In the genomic region with DNA sequence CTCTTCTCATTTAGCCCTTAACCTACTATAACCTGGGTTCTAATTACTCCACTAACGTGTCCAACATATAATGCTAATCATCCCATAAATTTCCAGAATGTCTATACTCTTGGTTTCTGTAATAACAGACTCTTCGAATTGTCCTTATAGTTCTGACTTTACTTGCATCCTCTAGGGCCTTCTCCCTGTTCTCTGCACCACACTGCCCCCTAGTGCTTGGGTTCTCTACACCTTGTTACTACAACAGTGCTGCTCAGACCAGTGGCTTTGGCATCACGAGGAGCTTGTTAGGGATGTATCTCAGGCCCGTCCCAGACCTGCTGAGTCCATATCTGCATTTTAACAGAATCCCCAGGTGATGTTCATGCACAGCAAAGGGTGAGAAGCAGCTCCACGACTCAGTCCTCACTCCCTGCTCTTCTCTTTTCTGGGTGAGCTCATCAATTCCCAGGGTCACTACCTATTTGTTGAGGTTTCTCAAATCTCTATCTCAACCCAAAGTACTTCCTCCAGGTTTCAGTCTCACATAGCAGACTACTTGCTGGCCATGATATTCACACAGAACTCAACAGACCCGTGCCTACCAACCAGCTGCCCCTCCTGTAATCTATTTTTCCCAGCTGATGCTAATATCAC, we compare ENCODE assay signal across 8 cellular contexts. TPM values are rescaled to one million over a fixed set of nuclear protein-coding genes. Genes with fewer than 3 reads are reported as not detected.
DNase-seq lines count a peak whose midpoint lies in the region; ATAC-seq and FAIRE-seq lines count a peak whose summit lies in the region.

No MANE protein-coding gene starts in this region.

- FAIRE-seq in small intestine (lab: Jason Lieb, UNC) = no peak

- peak; percentile 82 for DNase-seq in NCI-H1436 (lab: John Stamatoyannopoulos, UW)
- no peak for DNase-seq in NCI-H1436 treated with DMSO at 0.1 percent for 48 hours (lab: John Stamatoyannopoulos, UW)
- DNase-seq in NCI-H146 (lab: John Stamatoyannopoulos, UW) = peak; percentile 83
- DNase-seq in T follicular helper cell (ENCODE audit: low read depth) = peak; percentile 83
- DNase-seq in adipocyte (ENCODE audit: low read depth) = peak; percentile 94
- peak; percentile 81 to 89 (median 82) for DNase-seq in right cardiac atrium
- DNase-seq in small intestine = peak; percentile 88

- H3K4me3 ChIP-seq in adipocyte (ENCODE audit: low read length) (no peak overlapping the region), right cardiac atrium (ENCODE audit: low read length) (no peak overlapping the region), small intestine (ENCODE audit: low read depth in 1 of 2, low read length in 2 of 2) (no peak overlapping the region)

- H3K27ac ChIP-seq in right cardiac atrium (ENCODE audit: low read length) = no peak overlapping the region
- no peak overlapping the region for H3K27ac ChIP-seq in small intestine (ENCODE audit: low read depth in 1 of 2, low read length in 1 of 2)

- ATAC-seq in HG02870 (IDR thresholded peaks at IDR 0.05; ENCODE audit: unreplicated experiment) (peak; percentile 90), right cardiac atrium (peak; percentile 89 to 90)

- no peak overlapping the region for H3K9ac ChIP-seq in adipocyte (ENCODE audit: low read length)

- no peaks in the 10 kb centered on the region for H3K9me3 ChIP-seq in adipocyte (ENCODE audit: control insufficient read depth, low read length)
- H3K9me3 ChIP-seq in right cardiac atrium (ENCODE audit: control insufficient read depth, low read length) = no peaks in the 10 kb centered on the region
- H3K9me3 ChIP-seq in small intestine (ENCODE audit: control insufficient read depth, low read depth) = no peaks in the 10 kb centered on the region

- H3K36me3 ChIP-seq in adipocyte (ENCODE audit: control insufficient read depth, insufficient read depth, low read length, severe bottlenecking) (no peaks in the 10 kb centered on the region), small intestine (ENCODE audit: control insufficient read depth in 2 of 2, insufficient read depth in 2 of 2, low read length in 2 of 2) (no peaks in the 10 kb centered on the region)

- H3K27me3 ChIP-seq in adipocyte (replicated peaks; ENCODE audit: control insufficient read depth, insufficient read depth, low read length) = no peaks in the 10 kb centered on the region
- no peaks in the 10 kb centered on the region for H3K27me3 ChIP-seq in right cardiac atrium (ENCODE audit: control insufficient read depth, insufficient read depth)
- no peaks in the 10 kb centered on the region for H3K27me3 ChIP-seq in small intestine (ENCODE audit: control insufficient read depth in 2 of 2, insufficient read depth in 2 of 2, low read length in 2 of 2)

- WGBS in right cardiac atrium = 8% methylated on average over 6 of the region's 6 CpGs
- WGBS in small intestine, 3 donors = 2 to 9% (median 4%) methylated on average over 6 of the region's 6 CpGs

- H3K4me1 ChIP-seq in adipocyte (ENCODE audit: control insufficient read depth, insufficient read depth, low read length) (no peaks in the 10 kb centered on the region), right cardiac atrium (ENCODE audit: control insufficient read depth, insufficient read depth, low read length) (no peaks in the 10 kb centered on the region), small intestine (ENCODE audit: control insufficient read depth in 2 of 2, insufficient read depth in 1 of 2, low read depth in 1 of 2, low read length in 1 of 2) (no peaks in the 10 kb centered on the region)

- intact Hi-C loops in right cardiac atrium (cut with DNase I) = no loop called here

RNA-seq across cellular contexts. Expression of gene DDX1, which starts 14.5 kb away (rescaled TPM):
- 100 to 1,000 TPM; 109 to 136 (median 113) TPM for total RNA-seq in right cardiac atrium
- 117 TPM for polyA plus RNA-seq in right cardiac atrium
- 10 to 100 TPM; 74.6 to 83.9 (median 74.8) TPM for polyA plus RNA-seq in small intestine

RNA-seq across cellular contexts. Expression of gene NBAS, which starts 16.1 kb away (rescaled TPM):
- 10 to 100 TPM; 50.0 to 59.4 (median 53.4) TPM for total RNA-seq in right cardiac atrium
- polyA plus RNA-seq in right cardiac atrium = 22.4 TPM
- polyA plus RNA-seq in small intestine = 10 to 100 TPM; 26.0 to 36.9 (median 30.3) TPM
